In the genomic region with DNA sequence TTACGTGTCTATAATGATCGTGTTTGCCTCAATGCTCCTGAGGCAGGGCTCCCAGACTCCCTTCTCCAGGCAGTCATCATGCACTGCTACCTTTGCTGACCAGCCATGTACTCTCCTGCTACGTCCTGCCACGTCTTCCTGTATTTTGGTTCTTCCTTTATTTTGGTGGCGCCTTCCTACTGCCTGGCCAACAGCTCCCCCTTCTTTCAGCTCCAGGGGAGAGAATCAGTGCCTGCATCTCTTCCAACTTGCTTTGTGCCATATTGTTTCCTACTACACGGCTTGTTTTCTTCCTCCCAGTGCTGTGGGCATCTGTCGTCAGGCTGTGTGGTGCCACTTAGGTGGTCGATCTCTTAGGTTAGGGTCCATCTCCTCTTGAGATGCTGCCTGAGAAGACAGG, we compare ENCODE assay signal across 2 cellular contexts.
TF ChIP-seq lines count a peak whose summit lies in the region.

No MANE protein-coding gene starts in this region.

TF ChIP-seq in IMR-90, 13 proteins besides CTCF, POLR2A, EP300 and RAD21:
- TF ChIP-seq CEBPB (IDR thresholded peaks at IDR 0.05; ENCODE audit: low read depth, low read length) (no peak), RFX5 (IDR thresholded peaks at IDR 0.05; ENCODE audit: low read depth, low read length) (no peak), MAZ (IDR thresholded peaks at IDR 0.05; ENCODE audit: borderline replicate concordance, low read depth, low read length) (no peak), MAFK (IDR thresholded peaks at IDR 0.05; ENCODE audit: low read depth, low read length) (no peak), FOS (IDR thresholded peaks at IDR 0.05; ENCODE audit: low read depth, low read length) (no peak), NFE2L2 (IDR thresholded peaks at IDR 0.05; ENCODE audit: low read depth, low read length) (no peak), CHD1 (IDR thresholded peaks at IDR 0.05; ENCODE audit: low read depth, low read length) (no peak), BHLHE40 (IDR thresholded peaks at IDR 0.05; ENCODE audit: low read depth, low read length) (no peak), RCOR1 (IDR thresholded peaks at IDR 0.05; ENCODE audit: insufficient replicate concordance, low read length) (no peak), MXI1 (IDR thresholded peaks at IDR 0.05; ENCODE audit: borderline replicate concordance, low read depth, low read length) (no peak)
- TF ChIP-seq, protein P1, sequence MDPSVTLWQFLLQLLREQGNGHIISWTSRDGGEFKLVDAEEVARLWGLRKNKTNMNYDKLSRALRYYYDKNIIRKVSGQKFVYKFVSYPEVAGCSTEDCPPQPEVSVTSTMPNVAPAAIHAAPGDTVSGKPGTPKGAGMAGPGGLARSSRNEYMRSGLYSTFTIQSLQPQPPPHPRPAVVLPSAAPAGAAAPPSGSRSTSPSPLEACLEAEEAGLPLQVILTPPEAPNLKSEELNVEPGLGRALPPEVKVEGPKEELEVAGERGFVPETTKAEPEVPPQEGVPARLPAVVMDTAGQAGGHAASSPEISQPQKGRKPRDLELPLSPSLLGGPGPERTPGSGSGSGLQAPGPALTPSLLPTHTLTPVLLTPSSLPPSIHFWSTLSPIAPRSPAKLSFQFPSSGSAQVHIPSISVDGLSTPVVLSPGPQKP (IDR thresholded peaks at IDR 0.05; ENCODE audit: borderline replicate concordance, low read depth, low read length), result no peak
TF ChIP-seq in IMR-90: peak in this region for 0.

TF ChIP-seq in H1, 55 proteins besides CTCF, POLR2A, EP300 and RAD21:
- no peak for TF ChIP-seq SUZ12 (IDR thresholded peaks at IDR 0.05; ENCODE audit: low read length)
- TF ChIP-seq SIN3A (conservative IDR thresholded peaks at IDR 0.05 in 1 of 2, IDR thresholded peaks at IDR 0.05 in 1 of 2; ENCODE audit: low read depth in 1 of 2, low read length in 2 of 2), result no peak
- TF ChIP-seq JUND (IDR thresholded peaks at IDR 0.05; ENCODE audit: low read length), result no peak
- TF ChIP-seq, protein P2, sequence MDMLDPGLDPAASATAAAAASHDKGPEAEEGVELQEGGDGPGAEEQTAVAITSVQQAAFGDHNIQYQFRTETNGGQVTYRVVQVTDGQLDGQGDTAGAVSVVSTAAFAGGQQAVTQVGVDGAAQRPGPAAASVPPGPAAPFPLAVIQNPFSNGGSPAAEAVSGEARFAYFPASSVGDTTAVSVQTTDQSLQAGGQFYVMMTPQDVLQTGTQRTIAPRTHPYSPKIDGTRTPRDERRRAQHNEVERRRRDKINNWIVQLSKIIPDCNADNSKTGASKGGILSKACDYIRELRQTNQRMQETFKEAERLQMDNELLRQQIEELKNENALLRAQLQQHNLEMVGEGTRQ (IDR thresholded peaks at IDR 0.05; ENCODE audit: low read length), result no peak
- no peak for TF ChIP-seq NANOG (IDR thresholded peaks at IDR 0.05; ENCODE audit: insufficient read depth, low read depth, low read length, poor library complexity, severe bottlenecking)
- no peak for TF ChIP-seq ASH2L (IDR thresholded peaks at IDR 0.05; ENCODE audit: low read length)
- no peak for TF ChIP-seq SIRT6 (IDR thresholded peaks at IDR 0.05; ENCODE audit: low read length)
- no peak for TF ChIP-seq SP2 (IDR thresholded peaks at IDR 0.05; ENCODE audit: low read length)
- TF ChIP-seq CHD7 (IDR thresholded peaks at IDR 0.05; ENCODE audit: insufficient replicate concordance, low read length), result no peak
- TF ChIP-seq EZH2 (IDR thresholded peaks at IDR 0.05; ENCODE audit: low read depth, low read length, severe bottlenecking), result no peak
- no peak for TF ChIP-seq EGR1 (IDR thresholded peaks at IDR 0.05; ENCODE audit: borderline replicate concordance, low read depth, low read length)
